ENCODE assay signal across 2 cellular contexts in the genomic region with DNA sequence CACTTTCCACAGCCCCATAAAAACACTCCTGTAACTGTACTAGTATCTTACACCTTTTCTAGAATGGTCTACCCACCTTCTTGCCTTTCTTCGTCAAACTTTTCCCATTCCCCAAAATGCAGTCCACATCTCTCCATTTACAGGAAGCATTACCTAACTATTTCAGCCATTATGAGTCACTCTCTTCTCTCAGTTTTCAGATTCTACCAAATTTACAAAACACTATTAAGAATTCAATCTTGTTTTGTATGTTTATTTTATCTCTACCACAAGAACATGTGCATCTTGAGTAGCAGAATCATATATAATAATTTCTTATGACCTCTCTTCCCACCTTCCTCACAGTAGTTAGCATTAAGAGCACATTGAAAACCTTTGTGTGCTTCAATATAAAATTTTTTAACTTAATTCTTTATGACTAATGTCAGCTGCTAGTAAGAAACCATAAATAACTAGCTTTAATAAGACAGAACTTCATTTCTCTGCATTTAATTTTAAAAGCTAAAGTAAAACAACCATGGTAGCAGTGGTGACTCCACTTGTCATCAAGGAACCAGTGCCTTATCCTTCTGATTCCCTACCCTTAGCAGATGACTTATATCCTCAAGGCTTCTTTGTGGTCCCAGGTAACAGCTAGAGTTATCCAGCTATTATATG.
TF ChIP-seq lines count a peak whose summit lies in the region.

No MANE protein-coding gene starts in this region.

TF ChIP-seq in endothelial cell of umbilical vein, 7 proteins besides CTCF, POLR2A, EP300 and RAD21:
- no peak for TF ChIP-seq MYC (IDR thresholded peaks at IDR 0.05; ENCODE audit: low read depth, low read length)
- no peak for TF ChIP-seq GATA2 (IDR thresholded peaks at IDR 0.05; ENCODE audit: insufficient read depth, insufficient read length, low read depth, low read length)
- TF ChIP-seq, protein P1, sequence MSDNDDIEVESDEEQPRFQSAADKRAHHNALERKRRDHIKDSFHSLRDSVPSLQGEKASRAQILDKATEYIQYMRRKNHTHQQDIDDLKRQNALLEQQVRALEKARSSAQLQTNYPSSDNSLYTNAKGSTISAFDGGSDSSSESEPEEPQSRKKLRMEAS (IDR thresholded peaks at IDR 0.05; ENCODE audit: insufficient read depth, insufficient read length) = no peak
- TF ChIP-seq FOS (IDR thresholded peaks at IDR 0.05; ENCODE audit: borderline replicate concordance, insufficient read depth, low read length) = peak; percentile 47

TF ChIP-seq in GM23338, 12 proteins besides CTCF, POLR2A, EP300 and RAD21:
- TF ChIP-seq EZH2 (IDR thresholded peaks at IDR 0.05; ENCODE audit: low read depth, unreplicated experiment) = no peak
- TF ChIP-seq STAT1 (IDR thresholded peaks at IDR 0.05; ENCODE audit: unreplicated experiment) = no peak
TF ChIP-seq in GM23338: peak in this region for 0.
